ENCODE assay signal across 9 cellular contexts in genomic region chr5:71932649-71933338, GRCh38.
DNase-seq lines count a peak whose midpoint lies in the region; ATAC-seq and TF ChIP-seq lines count a peak whose summit lies in the region.
"Had no signal": no experiment of that assay in that cellular context is flagged by ENCODE, and none has a peak within 500 bp of the region (broad histone marks: within the 10 kb centered on the region; RNA-seq: fewer than 3 reads in every experiment).

No MANE protein-coding gene starts in this region.

- WGBS in psoas muscle, 3 donors: 28 to 37% (median 29%) methylated on average over 8 of the region's 8 CpGs

- H4K20me1 ChIP-seq in HCT116 (ENCODE audit: insufficient read depth): no peaks in the 10 kb centered on the region

- H3K27ac ChIP-seq in HCT116 (ENCODE audit: low read depth, low read length) (peak overlapping the region; percentile 54), psoas muscle (no peak overlapping the region)
- H3K27ac ChIP-seq: HL-60 had no signal

- no peak for TF ChIP-seq CTCF in HCT116 (IDR thresholded peaks at IDR 0.05 in 2 of 3, conservative IDR thresholded peaks at IDR 0.05 in 1 of 3; ENCODE audit: borderline replicate concordance in 1 of 3, insufficient read depth in 1 of 3, low read depth in 2 of 3, low read length in 2 of 3)
- no peak for TF ChIP-seq CTCF in psoas muscle (IDR thresholded peaks at IDR 0.05)
- no peak for TF ChIP-seq CTCF in GM13977 (IDR thresholded peaks at IDR 0.05; ENCODE audit: extremely low read depth, insufficient read depth, missing control alignments)

- POLR2A ChIA-PET in HCT116 (lab: Charles Lee): interaction anchor here (0.5 to 3.9 kb wide), 2 partner anchors 10 to 315 kb away, joined by 3 to 24 read pairs; no protein-coding TSS in a partner anchor
- POLR2A ChIA-PET in T-cell (lab: Charles Lee): no interaction called here

- peak; percentile 72 for ATAC-seq in HCT116
- ATAC-seq in psoas muscle: peak in 2 of 4 donors; percentile 29 to 43
- no peak for ATAC-seq in stimulated activated naive CD8-positive, alpha-beta T cell treated with anti-CD3 and anti-CD28 coated beads, Interleukin-15, Interleukin-2, amounts not matched to agents 100 U/mL and 50 U/mL, for 24 hours
- no peak for ATAC-seq in T-cell (replicated peaks in 1 of 4)

- RAD21 ChIA-PET in HCT116 (lab: Charles Lee; ENCODE audit: low non-redundant PET in 1 of 2, low total read pairs in 2 of 2, uncharacterized antibody in 2 of 2, unreplicated experiment in 2 of 2): no interaction called here

- no peaks in the 10 kb centered on the region for H3K4me1 Mint-ChIP-seq in T-cell

- no peaks in the 10 kb centered on the region for H3K36me3 Mint-ChIP-seq in T-cell

- DNase-seq in HCT116 (ENCODE audit: low read depth, low spot score): peak; percentile 36
- peak; percentile 10 for DNase-seq in SK-MEL-5 (ENCODE audit: low read depth, low spot score)
- peak in 23 of 42 donors; percentile 3 to 63 (median 21) for DNase-seq in head of caudate nucleus
- peak; percentile 35 to 69 for DNase-seq in psoas muscle
- DNase-seq in GM13977 (ENCODE audit: low spot score): no peak
- DNase-seq in stimulated activated naive CD8-positive, alpha-beta T cell treated with anti-CD3 and anti-CD28 coated beads, Interleukin-15, Interleukin-2, amounts not matched to agents 100 U/mL and 50 U/mL, for 24 hours: no peak
- DNase-seq in activated gamma-delta T cell treated with Interleukin-2 at 50 U/mL for 16 hours: no peak
- DNase-seq in T-cell: no peak

- CTCF ChIA-PET in HCT116 (lab: Charles Lee): no interaction called here
- CTCF ChIA-PET in T-cell (lab: Charles Lee): no interaction called here

- no TSS peak for BruUV-seq in HCT116 (replicated peaks; lab: Mats Ljungman, UMichigan)

- H3K9me3 ChIP-seq in HCT116 (ENCODE audit: control insufficient read depth in 1 of 2, insufficient read depth in 1 of 2, low read depth in 1 of 2, low read length in 2 of 2) (no peaks in the 10 kb centered on the region), psoas muscle (no peaks in the 10 kb centered on the region)

- H3K9me3 Mint-ChIP-seq in T-cell: peaks cover 0 to 1% (median 1%) of the 10 kb centered on the region in 3 donors

- H3K27ac Mint-ChIP-seq in T-cell: no peak overlapping the region

- no peak overlapping the region for H3K4me3 Mint-ChIP-seq in T-cell

- H3K4me3 ChIP-seq in HCT116 (replicated peaks in 1 of 2; ENCODE audit: low read depth in 1 of 2, low read length in 2 of 2) (peak overlapping the region in 1 of 2 experiments; percentile 10; a peak in 3 of 4 replicates), psoas muscle (no peak overlapping the region)

- H3K4me1 ChIP-seq in HCT116 (ENCODE audit: control insufficient read depth in 1 of 2, insufficient read depth in 2 of 2, low read length in 2 of 2): peaks cover 17 to 27% of the 10 kb centered on the region in 2 experiments
- no peaks in the 10 kb centered on the region for H3K4me1 ChIP-seq in psoas muscle

- H3K4me2 ChIP-seq in HCT116 (ENCODE audit: low read length): peak overlapping the region; percentile 53

- H3K9me2 ChIP-seq in HCT116 (ENCODE audit: insufficient read depth): no peaks in the 10 kb centered on the region

- H3K9ac ChIP-seq in HCT116 (ENCODE audit: low read length): peak overlapping the region; percentile 16

- TF ChIP-seq RAD21 in HCT116 (IDR thresholded peaks at IDR 0.05; ENCODE audit: low read depth): no peak

- H2AFZ ChIP-seq in HCT116 (ENCODE audit: low read depth, low read length, poor library complexity, severe bottlenecking): peak overlapping the region; percentile 71

- in situ Hi-C loops in SK-MEL-5 (cut with HindIII; ENCODE audit: low pct_unique_long_range_greater_than_20kb, low sequenced_read_pairs) (no loop called here), GM13977 (cut with MboI; ENCODE audit: low pct_unique_long_range_greater_than_20kb, low sequenced_read_pairs, unreplicated experiment) (no loop called here)

- intact Hi-C loops in HCT116 (cut with micrococcal nuclease): loop anchor here (10.0 kb wide), 1 partner anchor 332 kb away; no protein-coding TSS in a partner anchor
- intact Hi-C loops in head of caudate nucleus (cut with DNase I): no loop called here
- intact Hi-C loops in psoas muscle (cut with DNase I): no loop called here

- H3K36me3 ChIP-seq in HCT116 (ENCODE audit: control insufficient read depth in 1 of 2, insufficient read depth in 2 of 2, low read length in 2 of 2) (no peaks in the 10 kb centered on the region), psoas muscle (ENCODE audit: insufficient read depth in 1 of 2, low read depth in 1 of 2) (no peaks in the 10 kb centered on the region)

- no peaks in the 10 kb centered on the region for H3K27me3 ChIP-seq in HCT116 (ENCODE audit: insufficient read depth, low read length)
- no peaks in the 10 kb centered on the region for H3K27me3 ChIP-seq in psoas muscle (ENCODE audit: insufficient read depth in 3 of 3, low read length in 2 of 3)

- no peaks in the 10 kb centered on the region for H3K79me2 ChIP-seq in HCT116 (ENCODE audit: insufficient read depth, low read length)

- H3K27me3 Mint-ChIP-seq in T-cell: peaks cover 0 to 12% of the 10 kb centered on the region in 2 donors

- TF ChIP-seq POLR2A in HCT116 (IDR thresholded peaks at IDR 0.05; ENCODE audit: borderline replicate concordance, extremely low read depth, insufficient read depth, insufficient read length): no peak

TF ChIP-seq in HCT116, 20 proteins besides CTCF, POLR2A, EP300 and RAD21:
- TF ChIP-seq ZFX (IDR thresholded peaks at IDR 0.05): no peak
- no peak for TF ChIP-seq ATF3 (IDR thresholded peaks at IDR 0.05)
- no peak for TF ChIP-seq TCF7L2 (IDR thresholded peaks at IDR 0.05; ENCODE audit: borderline replicate concordance, extremely low read depth, insufficient read depth, insufficient read length)
- no peak for TF ChIP-seq CBX3 (IDR thresholded peaks at IDR 0.05; ENCODE audit: low read depth)
- no peak for TF ChIP-seq EZH2phosphoT487 (IDR thresholded peaks at IDR 0.05; ENCODE audit: borderline replicate concordance)
- TF ChIP-seq POLR2AphosphoS5 (IDR thresholded peaks at IDR 0.05; ENCODE audit: low read depth, low read length): no peak
- no peak for TF ChIP-seq REST (IDR thresholded peaks at IDR 0.05; ENCODE audit: low read depth)
- no peak; the same call in 1 of the 2 replicates for TF ChIP-seq MAX (IDR thresholded peaks at IDR 0.05)
- no peak for TF ChIP-seq ZNF274 (IDR thresholded peaks at IDR 0.05; ENCODE audit: low read depth, low read length)
- TF ChIP-seq FOSL1 (IDR thresholded peaks at IDR 0.05; ENCODE audit: low read depth): no peak; the same call in 1 of the 2 replicates

Comparison
In these comparisons a context has a peak if more than half of its experiments do, and no peak if none do; other contexts are left out.
1. DNase-seq: peak in HCT116 (single experiment), SK-MEL-5 (single experiment), head of caudate nucleus (23 of 42) and psoas muscle (2 of 2); none in GM13977 (single experiment), stimulated activated naive CD8-positive, alpha-beta T cell treated with anti-CD3 and anti-CD28 coated beads, Interleukin-15, Interleukin-2, amounts not matched to agents 100 U/mL and 50 U/mL, for 24 hours (single experiment), activated gamma-delta T cell treated with Interleukin-2 at 50 U/mL for 16 hours (single experiment) and T-cell (0 of 34).